8 cellular contexts compared by ENCODE assay signal in genomic region chr14:24141030-24141880, GRCh38. TPM values are rescaled to one million over a fixed set of nuclear protein-coding genes. Genes with fewer than 3 reads are reported as not detected.
DNase-seq lines count a peak whose midpoint lies in the region; ATAC-seq, FAIRE-seq and TF ChIP-seq lines count a peak whose summit lies in the region.

TSS of gene EMC9 (minus strand) at chr14:24141591. CDS start at chr14:24141304, 287 bp downstream.

- H3K4me1 ChIP-seq in BE2C (no peaks in the 10 kb centered on the region), kidney (ENCODE audit: control insufficient read depth in 1 of 2, insufficient read depth in 1 of 2, low read depth in 1 of 2, low read length in 2 of 2) (peaks cover 21 to 47% of the 10 kb centered on the region in 2 donors)

- peak; percentile 91 for TF ChIP-seq POLR2A in GM19193 (IDR thresholded peaks at IDR 0.05; ENCODE audit: extremely low read depth, insufficient read depth, insufficient read length)

- peak within 1 kb of the TSS; percentile 97 for H3K27ac Mint-ChIP-seq in chondrocyte (ENCODE audit: unreplicated experiment)

- peak within 1 kb of the TSS; percentile 85 to 96 for H3K9ac ChIP-seq in kidney (ENCODE audit: low read length in 2 of 2)

- TF ChIP-seq CTCF in BE2C (IDR thresholded peaks at IDR 0.05; ENCODE audit: low read depth, low read length) (peak; percentile 27), chondrocyte (IDR thresholded peaks at IDR 0.05) (peak; percentile 72), kidney (IDR thresholded peaks at IDR 0.05; ENCODE audit: borderline replicate concordance, extremely low read depth, insufficient read depth) (peak; percentile 37)

- peak; percentile 83 for ATAC-seq in HG03439 (IDR thresholded peaks at IDR 0.05; ENCODE audit: unreplicated experiment)

- H3K36me3 Mint-ChIP-seq in chondrocyte (ENCODE audit: low read depth): peaks cover 11% of the 10 kb centered on the region

- FAIRE-seq in kidney (lab: Jason Lieb, UNC): peak; percentile 76

- no peaks in the 10 kb centered on the region for H3K9me3 Mint-ChIP-seq in chondrocyte (ENCODE audit: low read depth)

- peaks cover 56% of the 10 kb centered on the region for H3K4me1 Mint-ChIP-seq in chondrocyte (ENCODE audit: low read depth)

- no peaks in the 10 kb centered on the region for H3K9me3 ChIP-seq in BE2C
- H3K9me3 ChIP-seq in kidney (ENCODE audit: control insufficient read depth in 1 of 2, low read length in 2 of 2): no peaks in the 10 kb centered on the region

- DNase-seq in BE2C (peak; percentile 100), NCI-H510A treated with DMSO at 0.1 percent for 48 hours (lab: John Stamatoyannopoulos, UW) (peak; percentile 99), chondrocyte (ENCODE audit: low spot score) (peak; percentile 100), kidney (peak; percentile 100)
- DNase-seq in activated CD4-positive, alpha-beta T cell treated with anti-CD3 and anti-CD28 coated beads for 24 hours (ENCODE audit: low read depth in 2 of 2): peak; percentile 99 to 100
- peak; percentile 100 for DNase-seq in stimulated activated CD4-positive, alpha-beta T cell treated with anti-CD3 and anti-CD28 coated beads, Interleukin-15, amount 100 ng/mL, for 24 hours

- H3K27ac ChIP-seq in kidney (ENCODE audit: low read depth in 2 of 2, low read length in 2 of 2): peak within 1 kb of the TSS; percentile 95

- H3K27me3 ChIP-seq in BE2C: no peaks in the 10 kb centered on the region

- H3K36me3 ChIP-seq in BE2C: peaks cover 16% of the 10 kb centered on the region
- H3K36me3 ChIP-seq in kidney (ENCODE audit: control insufficient read depth in 1 of 2, insufficient read depth in 2 of 2, low read length in 2 of 2): peaks cover 14 to 23% of the 10 kb centered on the region in 2 donors

- peak within 1 kb of the TSS; percentile 90 for H3K4me3 Mint-ChIP-seq in chondrocyte (ENCODE audit: unreplicated experiment)

- intact Hi-C loops in kidney (cut with DNase I): no loop called here

- H3K4me3 ChIP-seq in BE2C (ENCODE audit: low read depth, low read length) (peak within 1 kb of the TSS; percentile 95), kidney (ENCODE audit: low read length in 2 of 2) (peak within 1 kb of the TSS; percentile 92 to 97)

- H3K27me3 Mint-ChIP-seq in chondrocyte (ENCODE audit: low read depth): no peaks in the 10 kb centered on the region

RNA-seq across cellular contexts. Expression of gene EMC9, which starts in this region (rescaled TPM):
- 77.8 TPM for polyA plus RNA-seq in BE2C (2012; ENCODE audit: insufficient read depth, insufficient read length, low read depth)
- 14.0 to 15.3 TPM (median 14.8 TPM) in 3 replicates for total RNA-seq in chondrocyte
- 22.1 TPM for total RNA-seq in kidney
- 62.5 TPM for polyA plus RNA-seq in kidney (ENCODE audit: insufficient read depth, low read depth, low replicate concordance)

Comparison
In these comparisons a context has a peak if more than half of its experiments do, and no peak if none do; other contexts are left out.
1. Peak in every context shown above with its lines: DNase-seq, ATAC-seq, H3K4me3 ChIP-seq and H3K27ac ChIP-seq.